In genomic region chr12:64828713-64829112, GRCh38 we compare ENCODE assay signal across 8 cellular contexts. TPM values are rescaled to one million over a fixed set of nuclear protein-coding genes. Genes with fewer than 3 reads are reported as not detected.
"Had no signal": no experiment of that assay in that cellular context is flagged by ENCODE, and none has a peak within 500 bp of the region (broad histone marks: within the 10 kb centered on the region; RNA-seq: fewer than 3 reads in every experiment).

No MANE protein-coding gene starts in this region.

- H3K27ac ChIP-seq: HL-60 had no signal

- H3K4me3 ChIP-seq: K562 had no signal

- DNase-seq: IMR-90, KBM-7, KG1 had no signal

- FAIRE-seq: HepG2, HTR-8/SVneo, K562 had no signal

- ATAC-seq: HepG2, K562 had no signal

RNA-seq across cellular contexts. Expression of gene TBC1D30, which starts 4.3 kb away (rescaled TPM):
- polyA plus RNA-seq: IgD-negative memory B cell had no signal
